In genomic region chr4:185212566-185212965, GRCh38 we compare ENCODE assay signal across 1 cellular context.
TF ChIP-seq lines count a peak whose summit lies in the region.

No MANE protein-coding gene starts in this region.

TF ChIP-seq in IMR-90, 13 proteins besides CTCF, POLR2A, EP300 and RAD21:
- TF ChIP-seq ELK1 (IDR thresholded peaks at IDR 0.05; ENCODE audit: borderline replicate concordance, low read depth, low read length) = no peak
- TF ChIP-seq BHLHE40 (IDR thresholded peaks at IDR 0.05; ENCODE audit: low read depth, low read length) = no peak
- no peak for TF ChIP-seq USF2 (IDR thresholded peaks at IDR 0.05; ENCODE audit: low read depth, low read length)
- no peak for TF ChIP-seq NFE2L2 (IDR thresholded peaks at IDR 0.05; ENCODE audit: low read depth, low read length)
- no peak for TF ChIP-seq MAZ (IDR thresholded peaks at IDR 0.05; ENCODE audit: borderline replicate concordance, low read depth, low read length)
- TF ChIP-seq FOS (IDR thresholded peaks at IDR 0.05; ENCODE audit: low read depth, low read length) = no peak
- TF ChIP-seq RCOR1 (IDR thresholded peaks at IDR 0.05; ENCODE audit: insufficient replicate concordance, low read length) = no peak
- no peak for TF ChIP-seq SMC3 (IDR thresholded peaks at IDR 0.05; ENCODE audit: low read depth, low read length)
- TF ChIP-seq CEBPB (IDR thresholded peaks at IDR 0.05; ENCODE audit: low read depth, low read length) = no peak
- no peak for TF ChIP-seq RFX5 (IDR thresholded peaks at IDR 0.05; ENCODE audit: low read depth, low read length)
- TF ChIP-seq CHD1 (IDR thresholded peaks at IDR 0.05; ENCODE audit: low read depth, low read length) = no peak
- TF ChIP-seq MXI1 (IDR thresholded peaks at IDR 0.05; ENCODE audit: borderline replicate concordance, low read depth, low read length) = no peak
- TF ChIP-seq MAFK (IDR thresholded peaks at IDR 0.05; ENCODE audit: low read depth, low read length) = no peak
